13 cellular contexts compared by ENCODE assay signal in the genomic region with DNA sequence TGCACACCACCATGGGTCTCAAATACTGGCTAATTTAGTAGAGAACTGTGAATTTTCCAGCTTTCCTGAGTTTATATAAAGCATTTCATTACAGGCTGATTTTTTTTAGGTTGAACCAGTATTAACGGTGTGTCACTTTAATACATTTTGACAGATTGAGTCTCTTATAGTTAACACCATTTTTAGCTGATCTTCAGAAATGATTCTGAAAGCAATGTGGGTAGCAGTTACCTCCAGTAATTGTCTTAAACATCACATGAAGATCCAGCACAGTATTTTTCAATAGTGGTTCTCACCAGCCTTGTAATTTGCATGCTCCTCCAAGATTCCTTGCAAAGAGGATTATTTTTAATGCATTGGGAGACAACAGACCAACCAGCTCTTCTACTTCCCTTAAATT.
DNase-seq lines count a peak whose midpoint lies in the region; ATAC-seq and TF ChIP-seq lines count a peak whose summit lies in the region.
"Had no signal": no experiment of that assay in that cellular context is flagged by ENCODE, and none has a peak within 500 bp of the region (broad histone marks: within the 10 kb centered on the region; RNA-seq: fewer than 3 reads in every experiment).

No MANE protein-coding gene starts in this region.

- no peak for ATAC-seq in left cardiac atrium
- ATAC-seq: CD8-positive, alpha-beta T cell had no signal

- H3K4me2 ChIP-seq in KMS-11 (peak overlapping the region; percentile 53), neural progenitor cell (no peak overlapping the region)
- H3K4me2 ChIP-seq: BLaER1 treated with 17β-estradiol and CSF1 and Interleukin-3, amounts not matched to agents 10 nM and 100 nM had no signal

- H3K36me3 ChIP-seq in KMS-11 (ENCODE audit: insufficient read depth) (no peaks in the 10 kb centered on the region), neural progenitor cell (no peaks in the 10 kb centered on the region)
- H3K36me3 ChIP-seq: BLaER1 treated with 17β-estradiol and CSF1 and Interleukin-3, amounts not matched to agents 10 nM and 100 nM had no signal

- H3K9ac ChIP-seq in KMS-11: no peak overlapping the region
- no peak overlapping the region for H3K9ac ChIP-seq in neural progenitor cell
- H3K9ac ChIP-seq: BLaER1 treated with 17β-estradiol and CSF1 and Interleukin-3, amounts not matched to agents 10 nM and 100 nM had no signal

- no peak overlapping the region for H3K4me3 Mint-ChIP-seq in neural progenitor cell
- H3K4me3 Mint-ChIP-seq: B cell; CD8-positive, alpha-beta T cell had no signal

- no peaks in the 10 kb centered on the region for H3K79me2 ChIP-seq in KMS-11 (ENCODE audit: insufficient read depth, low read depth)
- no peaks in the 10 kb centered on the region for H3K79me2 ChIP-seq in neural progenitor cell (ENCODE audit: low read depth)

- intact Hi-C loops in left cardiac atrium (cut with DNase I): no loop called here

- no peak for TF ChIP-seq CTCF in KMS-11 (conservative IDR thresholded peaks at IDR 0.05; ENCODE audit: low read depth, low read length)
- TF ChIP-seq CTCF in neural progenitor cell (IDR thresholded peaks at IDR 0.05): no peak

- peak in 3 of 61 donors; percentile 25 to 50 (median 35) for DNase-seq in caudate nucleus (lab: John Stamatoyannopoulos, UW)
- peak; percentile 70 for DNase-seq in putamen (ENCODE audit: low spot score)
- no peak for DNase-seq in left cardiac atrium
- no peak for DNase-seq in neural progenitor cell (ENCODE audit: low spot score)
- DNase-seq in COLO668 (lab: John Stamatoyannopoulos, UW; ENCODE audit: unreplicated experiment): no peak
- DNase-seq: CD8-positive, alpha-beta T cell; COR-L47; GDM1; GOT3; H7 had no signal

- no peaks in the 10 kb centered on the region for H3K36me3 Mint-ChIP-seq in neural progenitor cell
- H3K36me3 Mint-ChIP-seq: CD8-positive, alpha-beta T cell had no signal

- no peak overlapping the region for H2AFZ ChIP-seq in KMS-11 (ENCODE audit: low read depth)
- H2AFZ ChIP-seq in neural progenitor cell (replicated peaks): no peak overlapping the region

- peaks cover 6% of the 10 kb centered on the region for H3F3A ChIP-seq in neural progenitor cell (ENCODE audit: low read depth)

- H3K4me1 Mint-ChIP-seq in neural progenitor cell: peaks cover 34% of the 10 kb centered on the region
- H3K4me1 Mint-ChIP-seq: B cell had no signal

- H3K27ac ChIP-seq in KMS-11 (no peak overlapping the region), caudate nucleus (ENCODE audit: low read depth, low read length) (peak overlapping the region; percentile 65), neural progenitor cell (no peak overlapping the region)
- H3K27ac ChIP-seq: BLaER1 treated with 17β-estradiol and CSF1 and Interleukin-3, amounts not matched to agents 10 nM and 100 nM had no signal

- H3K4me3 ChIP-seq in KMS-11 (IDR thresholded peaks at IDR 0.05; ENCODE audit: insufficient read depth, low read depth, low read length) (no peak overlapping the region), neural progenitor cell (no peak overlapping the region)
- H3K4me3 ChIP-seq: BLaER1 treated with 17β-estradiol and CSF1 and Interleukin-3, amounts not matched to agents 10 nM and 100 nM had no signal

- H4K20me1 ChIP-seq in KMS-11 (ENCODE audit: insufficient read depth): no peaks in the 10 kb centered on the region
- H4K20me1 ChIP-seq in neural progenitor cell (ENCODE audit: low read depth): no peaks in the 10 kb centered on the region
- H4K20me1 ChIP-seq: BLaER1 treated with 17β-estradiol and CSF1 and Interleukin-3, amounts not matched to agents 10 nM and 100 nM had no signal

- H3K27ac Mint-ChIP-seq in neural progenitor cell: no peak overlapping the region
- H3K27ac Mint-ChIP-seq: B cell; CD8-positive, alpha-beta T cell had no signal

- no peaks in the 10 kb centered on the region for H3K27me3 ChIP-seq in KMS-11 (ENCODE audit: insufficient read depth, low read depth)
- H3K27me3 ChIP-seq in neural progenitor cell: no peaks in the 10 kb centered on the region
- H3K27me3 ChIP-seq: BLaER1 treated with 17β-estradiol and CSF1 and Interleukin-3, amounts not matched to agents 10 nM and 100 nM had no signal

- H3K27me3 Mint-ChIP-seq in neural progenitor cell (ENCODE audit: insufficient read depth, low read depth): no peaks in the 10 kb centered on the region
- H3K27me3 Mint-ChIP-seq: B cell had no signal

- H3K4me1 ChIP-seq in KMS-11 (ENCODE audit: low read depth, poor library complexity, severe bottlenecking): peaks cover 65% of the 10 kb centered on the region
- peaks cover 42% of the 10 kb centered on the region for H3K4me1 ChIP-seq in neural progenitor cell
- H3K4me1 ChIP-seq: BLaER1 treated with 17β-estradiol and CSF1 and Interleukin-3, amounts not matched to agents 10 nM and 100 nM had no signal

- no peaks in the 10 kb centered on the region for H3K9me3 ChIP-seq in neural progenitor cell (ENCODE audit: low read depth)
- H3K9me3 ChIP-seq: BLaER1 treated with 17β-estradiol and CSF1 and Interleukin-3, amounts not matched to agents 10 nM and 100 nM had no signal

- no peaks in the 10 kb centered on the region for H3K9me3 Mint-ChIP-seq in neural progenitor cell
- H3K9me3 Mint-ChIP-seq: CD8-positive, alpha-beta T cell had no signal
